Comparison of ENCODE assay signal across 16 cellular contexts in genomic region chr13:25654332-25654731, GRCh38.
"Had no signal": no experiment of that assay in that cellular context is flagged by ENCODE, and none has a peak within 500 bp of the region (broad histone marks: within the 10 kb centered on the region; RNA-seq: fewer than 3 reads in every experiment).

No MANE protein-coding gene starts in this region.

- H3K27me3 ChIP-seq: testis had no signal

- H3K4me1 ChIP-seq: esophagus muscularis mucosa, foreskin keratinocyte, heart right ventricle, testis had no signal

- ATAC-seq: foreskin keratinocyte; heart right ventricle; left lobe of liver; stimulated activated naive CD8-positive, alpha-beta T cell treated with anti-CD3 and anti-CD28 coated beads, Interleukin-15, amount 100 ng/mL, for 72 hours had no signal

- H3K4me3 ChIP-seq: esophagus muscularis mucosa, heart right ventricle, testis had no signal

- H3K27ac ChIP-seq: esophagus muscularis mucosa, foreskin keratinocyte, heart right ventricle, testis had no signal

- H3K36me3 ChIP-seq: esophagus muscularis mucosa, heart right ventricle had no signal

- H3K9me3 ChIP-seq: esophagus muscularis mucosa, heart right ventricle, testis had no signal

- DNase-seq: activated CD4-positive, alpha-beta T cell treated with anti-CD3 and anti-CD28 coated beads, Interleukin-2, amount 50 U/mL, for 48 hours; activated CD4-positive, CD25-positive, alpha-beta regulatory T cell treated with anti-CD3 and anti-CD28 coated beads, Interleukin-2, amount 50 U/mL, for 72 hours; activated gamma-delta T cell; activated naive CD8-positive, alpha-beta T cell treated with anti-CD3 and anti-CD28 coated beads, Interleukin-2, amount 10 ng/mL, durations not matched to agents 7 days and 5 days; activated T-cell treated with anti-CD3 and anti-CD28 coated beads, Interleukin-2, amount 50 U/mL, for 48 hours; aorta; foreskin keratinocyte; heart right ventricle; islet precursor cell; nephron progenitor cell; stimulated activated CD4-positive, alpha-beta T cell treated with anti-CD3 and anti-CD28 coated beads, Interleukin-15, amount 100 ng/mL, for 24 hours; stimulated activated CD4-positive, alpha-beta T cell treated with anti-CD3 and anti-CD28 coated beads, Interleukin-4, amount 100 ng/mL, for 24 hours; stimulated activated naive CD8-positive, alpha-beta T cell treated with anti-CD3 and anti-CD28 coated beads, Interleukin-15, amount 100 ng/mL, for 72 hours; testis had no signal
